9 cellular contexts compared by ENCODE assay signal in genomic region chr12:6927999-6928702, GRCh38. TPM values are rescaled to one million over a fixed set of nuclear protein-coding genes. Genes with fewer than 3 reads are reported as not detected.
DNase-seq lines count a peak whose midpoint lies in the region; ATAC-seq lines count a peak whose summit lies in the region.
"Had no signal": no experiment of that assay in that cellular context is flagged by ENCODE, and none has a peak within 500 bp of the region (broad histone marks: within the 10 kb centered on the region; RNA-seq: fewer than 3 reads in every experiment).

No MANE protein-coding gene starts in this region.

- intact Hi-C loops in left cardiac atrium (cut with DNase I), result no loop called here

- H3K9me3 Mint-ChIP-seq in activated T-cell treated with anti-CD3 and anti-CD28 coated beads, Interleukin-2, amount 50 U/mL, for 4 hours, result no peaks in the 10 kb centered on the region

- DNase-seq in DMS 273 (lab: John Stamatoyannopoulos, UW; ENCODE audit: unreplicated experiment), result peak; percentile 31
- no peak for DNase-seq in DMS 273 treated with DMSO at 0.1 percent for 48 hours (lab: John Stamatoyannopoulos, UW)
- DNase-seq in activated T-cell treated with anti-CD3 and anti-CD28 coated beads, Interleukin-2, amount 50 U/mL, for 4 hours, result no peak
- peak; percentile 40 for DNase-seq in left cardiac atrium
- DNase-seq in skeletal muscle cell (ENCODE audit: low read depth), result no peak
- DNase-seq in retina, result no peak

- peak overlapping the region; percentile 85 for H3K4me3 Mint-ChIP-seq in activated T-cell treated with anti-CD3 and anti-CD28 coated beads, Interleukin-2, amount 50 U/mL, for 4 hours

- ATAC-seq in activated T-cell treated with anti-CD3 and anti-CD28 coated beads, Interleukin-2, amount 50 U/mL, for 4 hours, result peak; percentile 5 to 41
- no peak for ATAC-seq in left cardiac atrium
- no peak for ATAC-seq in HG03159 (IDR thresholded peaks at IDR 0.05; ENCODE audit: unreplicated experiment)
- no peak for ATAC-seq in HG02938 (IDR thresholded peaks at IDR 0.05; ENCODE audit: unreplicated experiment)

- no peaks in the 10 kb centered on the region for H3K36me3 Mint-ChIP-seq in activated T-cell treated with anti-CD3 and anti-CD28 coated beads, Interleukin-2, amount 50 U/mL, for 4 hours (ENCODE audit: insufficient read depth)

- H3K27me3 Mint-ChIP-seq in activated T-cell treated with anti-CD3 and anti-CD28 coated beads, Interleukin-2, amount 50 U/mL, for 4 hours (ENCODE audit: low read depth), result no peaks in the 10 kb centered on the region

- peak overlapping the region; percentile 85 for H3K4me3 ChIP-seq in skeletal muscle cell (ENCODE audit: low read depth, low read length)

- H3K4me1 Mint-ChIP-seq in activated T-cell treated with anti-CD3 and anti-CD28 coated beads, Interleukin-2, amount 50 U/mL, for 4 hours (ENCODE audit: low read depth), result peaks cover 63% of the 10 kb centered on the region

RNA-seq across cellular contexts. Expression of gene ATN1, which starts 0.4 kb away (rescaled TPM):
- total RNA-seq in activated T-cell treated with anti-CD3 and anti-CD28 coated beads, Interleukin-2, amount 50 U/mL, for 4 hours, result 10 to 100 TPM; 65.8 to 73.9 (median 70.7) TPM
- 10 to 100 TPM; 75.3 to 83.1 TPM for total RNA-seq in left cardiac atrium

RNA-seq across cellular contexts. Expression of gene ENO2, which starts 13.8 kb away (rescaled TPM):
- 10 to 100 TPM; 83.5 to 97.4 (median 85.2) TPM for total RNA-seq in activated T-cell treated with anti-CD3 and anti-CD28 coated beads, Interleukin-2, amount 50 U/mL, for 4 hours
- 10 to 100 TPM; 12.8 to 24.9 TPM for total RNA-seq in left cardiac atrium

RNA-seq across cellular contexts. Expression of gene RNU7-1, which starts 15.5 kb away (rescaled TPM):
- total RNA-seq in activated T-cell treated with anti-CD3 and anti-CD28 coated beads, Interleukin-2, amount 50 U/mL, for 4 hours, result not detected
- total RNA-seq in left cardiac atrium, result not detected
- total RNA-seq: subcutaneous adipose tissue had no signal

RNA-seq across cellular contexts. Expression of gene C12orf57, which starts 15.7 kb away (rescaled TPM):
- total RNA-seq in activated T-cell treated with anti-CD3 and anti-CD28 coated beads, Interleukin-2, amount 50 U/mL, for 4 hours, result 100 to 1,000 TPM; 180 to 190 (median 184) TPM
- 100 to 1,000 TPM; 249 to 282 TPM for total RNA-seq in left cardiac atrium

RNA-seq across cellular contexts. Expression of gene PTPN6, which starts 23.0 kb away (rescaled TPM):
- 100 to 1,000 TPM; 309 to 404 (median 401) TPM for total RNA-seq in activated T-cell treated with anti-CD3 and anti-CD28 coated beads, Interleukin-2, amount 50 U/mL, for 4 hours
- total RNA-seq in left cardiac atrium, result 10 to 100 TPM; 13.0 to 18.9 TPM

Comparison
In these comparisons a context has a peak if more than half of its experiments do, and no peak if none do; other contexts are left out.
1. DNase-seq: peak in DMS 273 (single experiment) and left cardiac atrium (single experiment); none in DMS 273 treated with DMSO at 0.1 percent for 48 hours (single experiment), activated T-cell treated with anti-CD3 and anti-CD28 coated beads, Interleukin-2, amount 50 U/mL, for 4 hours (single experiment), skeletal muscle cell (single experiment) and retina (single experiment).
2. ATAC-seq: peak in activated T-cell treated with anti-CD3 and anti-CD28 coated beads, Interleukin-2, amount 50 U/mL, for 4 hours (2 of 2); none in left cardiac atrium (0 of 2), HG03159 (single experiment) and HG02938 (single experiment).